In genomic region chr7:153012203-153012602, GRCh38 we compare ENCODE assay signal across 11 cellular contexts.
"Had no signal": no experiment of that assay in that cellular context is flagged by ENCODE, and none has a peak within 500 bp of the region (broad histone marks: within the 10 kb centered on the region; RNA-seq: fewer than 3 reads in every experiment).

No MANE protein-coding gene starts in this region.

- ATAC-seq: GM23338, HCT116 had no signal

- FAIRE-seq: H1, H54 had no signal

- DNase-seq: GM23248, GOT3, H7, H9, HCEC 1CT, HFFc6 had no signal

- H3K9ac ChIP-seq: GM23248 had no signal

- H3K4me3 Mint-ChIP-seq: GM23338, H9, HFFc6 had no signal

- H3K27ac Mint-ChIP-seq: GM23338, H9, HFFc6 had no signal

- H3K4me2 ChIP-seq: GM23338 had no signal

- H2AFZ ChIP-seq: GM23248, GM23338 had no signal

- H3K9me3 ChIP-seq: HAP-1 had no signal

- H3K4me1 ChIP-seq: HAP-1 had no signal

- H3K9me3 Mint-ChIP-seq: H9 had no signal

- H3K4me3 ChIP-seq: GM23248, GM23338, HAP-1 had no signal

- H3K27ac ChIP-seq: GM23248 had no signal

- H3K36me3 ChIP-seq: HAP-1 had no signal
